In genomic region chr2:175170679-175171304, GRCh38 we compare ENCODE assay signal across 1 cellular context.
TF ChIP-seq lines count a peak whose summit lies in the region.

No MANE protein-coding gene starts in this region.

TF ChIP-seq in K562, 482 proteins besides CTCF, POLR2A, EP300 and RAD21 (continued from another document and continues in another):
- TF ChIP-seq BCLAF1 (IDR thresholded peaks at IDR 0.05; ENCODE audit: borderline replicate concordance in 1 of 2, control insufficient read depth in 1 of 2, low read depth in 2 of 2, low read length in 1 of 2) (no peak), MEIS2 (IDR thresholded peaks at IDR 0.05; ENCODE audit: partially characterized antibody) (no peak), GMEB1 (CRISPR knock-in tag; IDR thresholded peaks at IDR 0.05) (no peak), POLR2B (IDR thresholded peaks at IDR 0.05; ENCODE audit: low read depth, partially characterized antibody) (peak; percentile 47), SUPT5H (IDR thresholded peaks at IDR 0.05) (peak; percentile 26; the same call in 1 of the 2 replicates), MEF2A (IDR thresholded peaks at IDR 0.05; ENCODE audit: control insufficient read depth, low read depth, low read length) (no peak), MCM7 (IDR thresholded peaks at IDR 0.05) (no peak), ATF4 (CRISPR knock-in tag; IDR thresholded peaks at IDR 0.05) (no peak), PBX2 (CRISPR knock-in tag; IDR thresholded peaks at IDR 0.05; ENCODE audit: low read depth) (no peak), PBX2 (tag; conservative IDR thresholded peaks at IDR 0.05; ENCODE audit: low read depth) (0 out of 2 replicates have a peak, but pooled peaks have one; percentile 9), PYGO2 (tag; IDR thresholded peaks at IDR 0.05) (no peak), ZNF134 (CRISPR knock-in tag; conservative IDR thresholded peaks at IDR 0.05) (no peak), NCOA4 (IDR thresholded peaks at IDR 0.05; ENCODE audit: partially characterized antibody) (peak; percentile 81), PKNOX1 (IDR thresholded peaks at IDR 0.05) (no peak), BRD9 (IDR thresholded peaks at IDR 0.05; ENCODE audit: low read depth, partially characterized antibody) (no peak), ZNF507 (tag; conservative IDR thresholded peaks at IDR 0.05) (no peak), RBBP5 (IDR thresholded peaks at IDR 0.05; ENCODE audit: borderline replicate concordance, insufficient read depth, low read length, poor library complexity, severe bottlenecking) (no peak), NCOR1 (IDR thresholded peaks at IDR 0.05) (no peak), ZNF717 (CRISPR knock-in tag; IDR thresholded peaks at IDR 0.05) (no peak), CTBP1 (IDR thresholded peaks at IDR 0.05; ENCODE audit: borderline replicate concordance) (peak; percentile 60; the same call in 1 of the 2 replicates), YBX1 (IDR thresholded peaks at IDR 0.05) (0 out of 2 replicates have a peak, but pooled peaks have one; percentile 66), ZNF407 (IDR thresholded peaks at IDR 0.05; ENCODE audit: low read depth) (no peak), HDAC3 (IDR thresholded peaks at IDR 0.05; ENCODE audit: borderline replicate concordance, partially characterized antibody) (no peak), MTA2 (IDR thresholded peaks at IDR 0.05; ENCODE audit: low read depth) (no peak), NR3C1 (CRISPR knock-in tag; IDR thresholded peaks at IDR 0.05) (no peak), DACH1 (IDR thresholded peaks at IDR 0.05; ENCODE audit: partially characterized antibody) (peak; percentile 29), HNRNPUL1 (IDR thresholded peaks at IDR 0.05; ENCODE audit: low read length) (no peak), CREB1 (IDR thresholded peaks at IDR 0.05) (no peak), CREB1 (CRISPR knock-in tag; IDR thresholded peaks at IDR 0.05) (no peak), KDM1A (IDR thresholded peaks at IDR 0.05) (0 out of 4 replicates have a peak, but pooled peaks of 1 of the 2 experiments have one; percentile 12), MAZ (CRISPR knock-in tag; conservative IDR thresholded peaks at IDR 0.05 in 1 of 2, IDR thresholded peaks at IDR 0.05 in 1 of 2) (no peak), OTX1 (CRISPR knock-in tag; IDR thresholded peaks at IDR 0.05) (peak; percentile 79; the same call in 1 of the 2 replicates), ZNF79 (CRISPR knock-in tag; IDR thresholded peaks at IDR 0.05; ENCODE audit: low read depth) (0 out of 2 replicates have a peak, but pooled peaks have one; percentile 20), KAT7 (CRISPR knock-in tag; IDR thresholded peaks at IDR 0.05; ENCODE audit: borderline replicate concordance) (no peak), TBP (optimal IDR thresholded peaks at IDR 0.05; ENCODE audit: low read depth, low read length) (no peak), ZNF584 (CRISPR knock-in tag; IDR thresholded peaks at IDR 0.05; ENCODE audit: low read depth) (no peak), HMGN3 (IDR thresholded peaks at IDR 0.05; ENCODE audit: borderline replicate concordance, extremely low read depth, insufficient read length, low read depth, low read length) (no peak), NKRF (IDR thresholded peaks at IDR 0.05; ENCODE audit: borderline replicate concordance) (0 out of 2 replicates have a peak, but pooled peaks have one; percentile 23), ARID1B (IDR thresholded peaks at IDR 0.05) (peak; percentile 34; the same call in 1 of the 2 replicates)
